ENCODE assay signal across 11 cellular contexts in genomic region chr10:78045237-78045636, GRCh38. TPM values are rescaled to one million over a fixed set of nuclear protein-coding genes. Genes with fewer than 3 reads are reported as not detected.
DNase-seq lines count a peak whose midpoint lies in the region; ATAC-seq, FAIRE-seq and TF ChIP-seq lines count a peak whose summit lies in the region.
"Had no signal": no experiment of that assay in that cellular context is flagged by ENCODE, and none has a peak within 500 bp of the region (broad histone marks: within the 10 kb centered on the region; RNA-seq: fewer than 3 reads in every experiment).

No MANE protein-coding gene starts in this region.

- no TSS peak for BruUV-seq in A673 (replicated peaks; lab: Mats Ljungman, UMichigan)

- no peak overlapping the region for H3K9ac ChIP-seq in BLaER1

- no peak for TF ChIP-seq POLR2A in Peyer's patch (IDR thresholded peaks at IDR 0.05)

- WGBS in pancreas, 2 donors, result 57 to 76% methylated on average over 10 of the region's 10 CpGs

- H3K9me3 ChIP-seq in BLaER1 (no peaks in the 10 kb centered on the region), Peyer's patch (no peaks in the 10 kb centered on the region), A673 (ENCODE audit: low read depth, low read length, poor library complexity, severe bottlenecking) (no peaks in the 10 kb centered on the region), pancreas (no peaks in the 10 kb centered on the region)

- intact Hi-C loops in A673 (cut with micrococcal nuclease; ENCODE audit: unreplicated experiment), result loop anchor here (5.0 to 10.0 kb wide), 2 partner anchors 90 to 257 kb away; no protein-coding TSS in a partner anchor
- intact Hi-C loops in pancreas (cut with DNase I), result loop anchor here in 2 of 3 donors (5.0 to 10.0 kb wide), 3 partner anchors 610 to 1157 kb away; no protein-coding TSS in a partner anchor

- H3K4me1 ChIP-seq in BLaER1, result peaks cover 56% of the 10 kb centered on the region
- H3K4me1 ChIP-seq in Peyer's patch, result peaks cover 0 to 5% (median 0%) of the 10 kb centered on the region in 4 donors
- H3K4me1 ChIP-seq in A673 (ENCODE audit: insufficient read depth, low read length, poor library complexity, severe bottlenecking), result peaks cover 25% of the 10 kb centered on the region
- H3K4me1 ChIP-seq in pancreas, result no peaks in the 10 kb centered on the region

- POLR2A ChIA-PET in A673 (lab: Charles Lee; ENCODE audit: low non-redundant PET), result no interaction called here

- H3K4me3 ChIP-seq in BLaER1 (no peak overlapping the region), Peyer's patch (no peak overlapping the region), A673 (ENCODE audit: low read depth, low read length, poor library complexity, severe bottlenecking) (no peak overlapping the region), pancreas (no peak overlapping the region)

- DNase-seq in Peyer's patch, result peak in 2 of 3 donors; percentile 41 to 59
- DNase-seq in A673 (ENCODE audit: low spot score), result no peak
- DNase-seq in pancreas, result no peak
- DNase-seq in RKO (ENCODE audit: low spot score), result no peak
- no peak for DNase-seq in COR-L47 (lab: John Stamatoyannopoulos, UW)
- DNase-seq: Calu3, cerebellar nuclear complex had no signal

- CTCF ChIA-PET in A673 (lab: Charles Lee), result interaction anchor here (0.5 kb wide), 1 partner anchor 8 kb away, joined by 3 read pairs; no protein-coding TSS in a partner anchor

- no peaks in the 10 kb centered on the region for H3K27me3 ChIP-seq in BLaER1
- no peaks in the 10 kb centered on the region for H3K27me3 ChIP-seq in Peyer's patch
- no peaks in the 10 kb centered on the region for H3K27me3 ChIP-seq in A673 (replicated peaks; ENCODE audit: insufficient read depth, low read depth, low read length, poor library complexity)
- H3K27me3 ChIP-seq in pancreas, result no peaks in the 10 kb centered on the region

- H3K27ac ChIP-seq in BLaER1, result no peak overlapping the region
- H3K27ac ChIP-seq in Peyer's patch, result peak overlapping the region in 1 of 4 donors; percentile 17
- no peak overlapping the region for H3K27ac ChIP-seq in A673 (ENCODE audit: low read depth, low read length, poor library complexity, severe bottlenecking)
- H3K27ac ChIP-seq in pancreas, result no peak overlapping the region

- ATAC-seq in GM19035 (IDR thresholded peaks at IDR 0.05; ENCODE audit: unreplicated experiment) (peak; percentile 54), HG02938 (IDR thresholded peaks at IDR 0.05; ENCODE audit: unreplicated experiment) (peak; percentile 63), pancreas (no peak)

- no peak for FAIRE-seq in pancreas (lab: Jason Lieb, UNC)
- FAIRE-seq: islet of Langerhans had no signal

- peaks cover 48% of the 10 kb centered on the region for H3K36me3 ChIP-seq in BLaER1
- peaks cover 0 to 21% (median 0%) of the 10 kb centered on the region in 3 donors for H3K36me3 ChIP-seq in Peyer's patch
- H3K36me3 ChIP-seq in A673 (ENCODE audit: insufficient read depth, low read length, poor library complexity, severe bottlenecking), result peaks cover 25% of the 10 kb centered on the region
- peaks cover 0 to 14% (median 12%) of the 10 kb centered on the region in 3 donors for H3K36me3 ChIP-seq in pancreas

- peaks cover 76% of the 10 kb centered on the region for H4K20me1 ChIP-seq in BLaER1

- H3K4me2 ChIP-seq in BLaER1, result peak overlapping the region; percentile 44; the same call in 1 of the 2 replicates

- TF ChIP-seq CTCF in Peyer's patch (IDR thresholded peaks at IDR 0.05), result no peak
- TF ChIP-seq CTCF in A673 (conservative IDR thresholded peaks at IDR 0.05; ENCODE audit: low read depth, low read length), result no peak
- no peak for TF ChIP-seq CTCF in pancreas (IDR thresholded peaks at IDR 0.05)

RNA-seq across cellular contexts. Expression of gene RPS24, which starts 11.6 kb away (rescaled TPM):
- total RNA-seq in Peyer's patch, result 1,000 to 10,000 TPM in 3 of 4 donors, 100 to 1,000 TPM in 1; 999 to 2,177 (median 1,337) TPM
- 1,384 and 1,553 TPM in 2 replicates for total RNA-seq in A673 (2021)
- total RNA-seq in pancreas, result 1,000 to 10,000 TPM in 1 of 6 donors, 100 to 1,000 TPM in 5; 599 to 1,094 (median 938) TPM
- 1,000 to 10,000 TPM; 2,937 to 3,548 TPM for polyA plus RNA-seq in pancreas

RNA-seq across cellular contexts. Expression of gene POLR3A, which starts 15.9 kb away (rescaled TPM):
- total RNA-seq in Peyer's patch (10 to 100 TPM; 19.8 to 24.3 (median 22.2) TPM), A673 (2021) (27.3 and 27.8 TPM in 2 replicates), pancreas (1 to 10 TPM; 4.5 to 7.4 (median 5.5) TPM)
- 1 to 10 TPM; 4.0 to 5.9 TPM for polyA plus RNA-seq in pancreas

Comparison
In these comparisons a context has a peak if more than half of its experiments do, and no peak if none do; other contexts are left out.
1. ATAC-seq: peak in GM19035 (single experiment) and HG02938 (single experiment); none in pancreas (0 of 4).
2. DNase-seq: peak in Peyer's patch (2 of 3); none in A673 (single experiment), pancreas (0 of 6), RKO (single experiment) and COR-L47 (single experiment).